Comparison of ENCODE assay signal across 8 cellular contexts in genomic region chrX:52959011-52959360, GRCh38. TPM values are rescaled to one million over a fixed set of nuclear protein-coding genes. Genes with fewer than 3 reads are reported as not detected.
DNase-seq lines count a peak whose midpoint lies in the region; ATAC-seq and TF ChIP-seq lines count a peak whose summit lies in the region.
"Not testable (repeated sequence)": the region's sequence is repeated elsewhere in the genome, so short reads cannot be mapped to it uniquely, and the experiment has no call there.

No MANE protein-coding gene starts in this region.

- not testable (repeated sequence) for DNase-seq in activated naive CD8-positive, alpha-beta T cell treated with anti-CD3 and anti-CD28 coated beads, Interleukin-2, amount 10 ng/mL, durations not matched to agents 7 days and 5 days; stimulated activated naive B cell treated with anti-CD40 and anti-IgM and Interleukin-4, amounts not matched to agents 10 μg/mL and 1 μg/mL and 100 μg/mL, for 72 hours

- not testable (repeated sequence) for H3K4me1 Mint-ChIP-seq in activated naive CD8-positive, alpha-beta T cell treated with anti-CD3 and anti-CD28 coated beads, Interleukin-2, amount 10 ng/mL, durations not matched to agents 7 days and 5 days; stimulated activated naive B cell treated with anti-CD40 and anti-IgM and Interleukin-4, amounts not matched to agents 10 μg/mL and 1 μg/mL and 100 μg/mL, for 72 hours

- POLR2A ChIA-PET in activated naive CD8-positive, alpha-beta T cell treated with anti-CD3 and anti-CD28 coated beads, Interleukin-2, amount 10 ng/mL, durations not matched to agents 7 days and 5 days (lab: Charles Lee): not testable (repeated sequence)

- H3K27ac Mint-ChIP-seq in activated naive CD8-positive, alpha-beta T cell treated with anti-CD3 and anti-CD28 coated beads, Interleukin-2, amount 10 ng/mL, durations not matched to agents 7 days and 5 days; stimulated activated naive B cell treated with anti-CD40 and anti-IgM and Interleukin-4, amounts not matched to agents 10 μg/mL and 1 μg/mL and 100 μg/mL, for 72 hours: not testable (repeated sequence)

- ATAC-seq in GM18505 (IDR thresholded peaks at IDR 0.05; ENCODE audit: unreplicated experiment) (peak; percentile 13), GM19351 (IDR thresholded peaks at IDR 0.05; ENCODE audit: unreplicated experiment) (peak; percentile 31), GM21526 (IDR thresholded peaks at IDR 0.05; ENCODE audit: low FRiP score, unreplicated experiment) (peak; percentile 31), HG02759 (IDR thresholded peaks at IDR 0.05; ENCODE audit: unreplicated experiment) (peak; percentile 24), HG03060 (IDR thresholded peaks at IDR 0.05; ENCODE audit: low read depth, unreplicated experiment) (peak; percentile 18), HG03460 (IDR thresholded peaks at IDR 0.05; ENCODE audit: unreplicated experiment) (peak; percentile 36)
- ATAC-seq in activated naive CD8-positive, alpha-beta T cell treated with anti-CD3 and anti-CD28 coated beads, Interleukin-2, amount 10 ng/mL, durations not matched to agents 7 days and 5 days (ENCODE audit: low read depth): peak; percentile 17
- ATAC-seq in stimulated activated naive B cell treated with anti-CD40 and anti-IgM and Interleukin-4, amounts not matched to agents 10 μg/mL and 1 μg/mL and 100 μg/mL, for 72 hours (replicated peaks): peak; percentile 28 to 31

- TF ChIP-seq POLR2A in GM18505 (IDR thresholded peaks at IDR 0.05; ENCODE audit: borderline replicate concordance, extremely low read depth, insufficient read depth, insufficient read length): not testable (repeated sequence)

- H3K4me3 Mint-ChIP-seq in activated naive CD8-positive, alpha-beta T cell treated with anti-CD3 and anti-CD28 coated beads, Interleukin-2, amount 10 ng/mL, durations not matched to agents 7 days and 5 days; stimulated activated naive B cell treated with anti-CD40 and anti-IgM and Interleukin-4, amounts not matched to agents 10 μg/mL and 1 μg/mL and 100 μg/mL, for 72 hours: not testable (repeated sequence)

- not testable (repeated sequence) for H3K9me3 Mint-ChIP-seq in activated naive CD8-positive, alpha-beta T cell treated with anti-CD3 and anti-CD28 coated beads, Interleukin-2, amount 10 ng/mL, durations not matched to agents 7 days and 5 days; stimulated activated naive B cell treated with anti-CD40 and anti-IgM and Interleukin-4, amounts not matched to agents 10 μg/mL and 1 μg/mL and 100 μg/mL, for 72 hours

- H3K27me3 Mint-ChIP-seq in activated naive CD8-positive, alpha-beta T cell treated with anti-CD3 and anti-CD28 coated beads, Interleukin-2, amount 10 ng/mL, durations not matched to agents 7 days and 5 days; stimulated activated naive B cell treated with anti-CD40 and anti-IgM and Interleukin-4, amounts not matched to agents 10 μg/mL and 1 μg/mL and 100 μg/mL, for 72 hours: not testable (repeated sequence)

- H3K36me3 Mint-ChIP-seq in activated naive CD8-positive, alpha-beta T cell treated with anti-CD3 and anti-CD28 coated beads, Interleukin-2, amount 10 ng/mL, durations not matched to agents 7 days and 5 days; stimulated activated naive B cell treated with anti-CD40 and anti-IgM and Interleukin-4, amounts not matched to agents 10 μg/mL and 1 μg/mL and 100 μg/mL, for 72 hours: not testable (repeated sequence)

RNA-seq across cellular contexts. Expression of gene FAM156A, which starts 0.7 kb away (rescaled TPM):
- 10 to 100 TPM; 19.3 to 23.3 TPM for total RNA-seq in activated naive CD8-positive, alpha-beta T cell treated with anti-CD3 and anti-CD28 coated beads, Interleukin-2, amount 10 ng/mL, durations not matched to agents 7 days and 5 days
